ENCODE assay signal across 19 cellular contexts in genomic region chr10:86085136-86085535, GRCh38.
DNase-seq lines count a peak whose midpoint lies in the region; ATAC-seq and TF ChIP-seq lines count a peak whose summit lies in the region.
"Had no signal": no experiment of that assay in that cellular context is flagged by ENCODE, and none has a peak within 500 bp of the region (broad histone marks: within the 10 kb centered on the region; RNA-seq: fewer than 3 reads in every experiment).

No MANE protein-coding gene starts in this region.

- H4K20me1 ChIP-seq in H9 (ENCODE audit: control insufficient read depth, insufficient read depth, insufficient read length), result no peaks in the 10 kb centered on the region

- H3K4me3 Mint-ChIP-seq in H9 (no peak overlapping the region), endothelial cell (ENCODE audit: unreplicated experiment) (no peak overlapping the region)

- H3K23me2 ChIP-seq in H9 (ENCODE audit: insufficient read length, low read depth, low read length, poor library complexity, severe bottlenecking), result no peaks in the 10 kb centered on the region

- H3K79me2 ChIP-seq in H9 (ENCODE audit: insufficient read depth, low read length), result no peaks in the 10 kb centered on the region

- no peak overlapping the region for H3K23ac ChIP-seq in H9 (ENCODE audit: insufficient read length, low read depth, low read length)

- no peak overlapping the region for H3K4ac ChIP-seq in H9 (ENCODE audit: low read depth, low read length)

- H2BK20ac ChIP-seq in H9 (ENCODE audit: low read depth, low read length, poor library complexity, severe bottlenecking), result no peak overlapping the region

- no peak overlapping the region for H3K14ac ChIP-seq in H9 (ENCODE audit: insufficient read depth, low read length)

- H3K9ac ChIP-seq in H9 (ENCODE audit: extremely low read depth, insufficient read length, low read length), result no peak overlapping the region

- H3K4me3 ChIP-seq in spleen, result no peak overlapping the region

- no peak overlapping the region for H2BK15ac ChIP-seq in H9 (ENCODE audit: low read depth, low read length)

- H3K9me3 ChIP-seq in H9 (ENCODE audit: control insufficient read depth, low read depth, low read length) (no peaks in the 10 kb centered on the region), spleen (no peaks in the 10 kb centered on the region)
- H3K9me3 ChIP-seq: BE2C had no signal

- no peak overlapping the region for H4K8ac ChIP-seq in H9 (replicated peaks; ENCODE audit: insufficient read length, low read depth, low read length)

- no peaks in the 10 kb centered on the region; a peak in 1 of 7 replicates for H3K36me3 Mint-ChIP-seq in H9 (ENCODE audit: insufficient read depth in 1 of 3, low read depth in 3 of 3)
- no peaks in the 10 kb centered on the region for H3K36me3 Mint-ChIP-seq in endothelial cell (ENCODE audit: low read depth, unreplicated experiment)

- no peak overlapping the region for H3K18ac ChIP-seq in H9 (ENCODE audit: insufficient read length, low read depth, low read length)

- intact Hi-C loops in spleen (cut with DNase I; ENCODE audit: low total_unique reads), result no loop called here

- no peak overlapping the region for H4K5ac ChIP-seq in H9 (ENCODE audit: insufficient read length, low read depth, low read length)

- peaks cover 7% of the 10 kb centered on the region; the same call in 1 of the 2 replicates for H3K27me3 Mint-ChIP-seq in H9 (ENCODE audit: low read depth)
- H3K27me3 Mint-ChIP-seq in endothelial cell (ENCODE audit: unreplicated experiment), result peaks cover 6% of the 10 kb centered on the region

- no peaks in the 10 kb centered on the region for H3K9me3 Mint-ChIP-seq in H9
- no peaks in the 10 kb centered on the region for H3K9me3 Mint-ChIP-seq in endothelial cell (ENCODE audit: unreplicated experiment)

- H3K56ac ChIP-seq in H9 (ENCODE audit: insufficient read length, low read depth, low read length), result no peak overlapping the region

- no peak for ATAC-seq in left lobe of liver
- no peak for ATAC-seq in GM18873 (IDR thresholded peaks at IDR 0.05; ENCODE audit: low FRiP score, unreplicated experiment)
- ATAC-seq: PC-3 had no signal

- no peak overlapping the region for H2BK12ac ChIP-seq in H9 (ENCODE audit: insufficient read length, low read depth, low read length)

- H3K36me3 ChIP-seq in spleen, result no peaks in the 10 kb centered on the region

- no peak overlapping the region for H2AK5ac ChIP-seq in H9 (ENCODE audit: insufficient read length, low read length)

- H3K27ac Mint-ChIP-seq in H9 (no peak overlapping the region), endothelial cell (ENCODE audit: unreplicated experiment) (no peak overlapping the region)

- no peak overlapping the region for H2BK120ac ChIP-seq in H9 (ENCODE audit: low read depth, low read length, poor library complexity, severe bottlenecking)

- H3K4me1 Mint-ChIP-seq in H9 (peaks cover 0 to 2% of the 10 kb centered on the region in 2 experiments; a peak in 1 of 4 replicates), endothelial cell (ENCODE audit: unreplicated experiment) (no peaks in the 10 kb centered on the region)

- H3K79me1 ChIP-seq in H9 (ENCODE audit: insufficient read depth, low read depth, low read length, poor library complexity, severe bottlenecking), result no peaks in the 10 kb centered on the region

- TF ChIP-seq POLR2A in spleen (IDR thresholded peaks at IDR 0.05), result no peak

- WGBS in H9 (ENCODE audit: extremely low coverage, insufficient read length, low lambda C conversion rate), result no CpG with 5 or more reads among the region's 8 CpGs
- WGBS in spleen, 5 donors, result 73 to 89% (median 84%) methylated on average over 8 of the region's 8 CpGs

- no peak overlapping the region for H3T11ph ChIP-seq in H9 (ENCODE audit: low read length)

- no peak overlapping the region for H2BK5ac ChIP-seq in H9 (ENCODE audit: insufficient read length, low read length)

- peak; percentile 17 for DNase-seq in H9
- peak; percentile 12 for DNase-seq in activated CD8-positive, alpha-beta memory T cell treated with anti-CD3 and anti-CD28 coated beads, Interleukin-2, amount 50 U/mL, for 48 hours
- DNase-seq in left lobe of liver (ENCODE audit: low spot score), result peak; percentile 26
- DNase-seq in spleen, result peak; percentile 66
- DNase-seq in endothelial cell (ENCODE audit: low spot score), result no peak
- no peak for DNase-seq in NCI-H2107 treated with DMSO at 0.1 percent for 48 hours (lab: John Stamatoyannopoulos, UW; ENCODE audit: unreplicated experiment)
- DNase-seq: BE2C, DMS79, HCEC 1CT, KBM-7, MM.1S, NCI-H1048, NCI-H1417 treated with DMSO at 0.1 percent for 48 hours, NCI-H187, NCI-H446 treated with DMSO at 0.1 percent for 48 hours, NCI-H526 treated with DMSO at 0.1 percent for 48 hours, PC-3, SHP77 had no signal

- H3K4me1 ChIP-seq in H9 (ENCODE audit: insufficient read depth, low read length), result no peaks in the 10 kb centered on the region
- H3K4me1 ChIP-seq in spleen, result no peaks in the 10 kb centered on the region
- H3K4me1 ChIP-seq: BE2C had no signal

- H3K4me2 ChIP-seq in H9 (ENCODE audit: insufficient read depth, insufficient read length, low read length), result no peak overlapping the region

- H3K27ac ChIP-seq in H9 (ENCODE audit: insufficient read length, low read depth, low read length), result no peak overlapping the region
- no peak overlapping the region for H3K27ac ChIP-seq in spleen

- H3K27me3 ChIP-seq in H9 (ENCODE audit: insufficient read depth, low read length), result no peaks in the 10 kb centered on the region
- H3K27me3 ChIP-seq in spleen (replicated peaks in 1 of 7), result peaks cover 0 to 76% (median 0%) of the 10 kb centered on the region in 7 donors
- H3K27me3 ChIP-seq: BE2C had no signal

- no peak overlapping the region for H2AFZ ChIP-seq in H9 (ENCODE audit: low read length)

- H4K91ac ChIP-seq in H9 (ENCODE audit: insufficient read length, low read depth, low read length), result no peak overlapping the region

- no peak for TF ChIP-seq CTCF in H9 (conservative IDR thresholded peaks at IDR 0.05)
- no peak for TF ChIP-seq CTCF in spleen (IDR thresholded peaks at IDR 0.05 in 8 of 11, conservative IDR thresholded peaks at IDR 0.05 in 3 of 11)
- no peak for TF ChIP-seq CTCF in endothelial cell (IDR thresholded peaks at IDR 0.05; ENCODE audit: unreplicated experiment)

Comparison
In these comparisons a context has a peak if more than half of its experiments do, and no peak if none do; other contexts are left out.
1. DNase-seq: peak in H9 (single experiment), activated CD8-positive, alpha-beta memory T cell treated with anti-CD3 and anti-CD28 coated beads, Interleukin-2, amount 50 U/mL, for 48 hours (single experiment), left lobe of liver (single experiment) and spleen (single experiment); none in endothelial cell (single experiment) and NCI-H2107 treated with DMSO at 0.1 percent for 48 hours (single experiment).